ENCODE assay signal across 29 cellular contexts in the genomic region with DNA sequence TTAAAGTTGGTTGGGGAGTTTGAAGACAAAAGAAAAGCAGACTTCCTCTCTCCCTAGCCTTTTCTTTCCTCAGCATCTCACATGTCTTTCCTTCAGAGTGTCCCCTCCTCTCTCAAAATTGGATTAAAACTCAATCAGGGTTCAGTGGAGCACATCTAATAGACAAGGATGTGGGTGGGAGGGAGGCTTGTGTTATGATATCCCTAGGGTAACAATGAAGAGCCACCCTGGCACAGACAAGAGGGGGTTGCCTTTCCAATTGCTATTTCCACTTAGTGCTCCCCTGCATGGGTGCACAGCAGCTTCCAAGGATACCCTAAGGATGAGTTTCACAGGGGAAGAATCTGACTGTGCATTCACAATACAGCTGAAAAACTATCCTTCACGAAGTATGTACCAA.
"Had no signal": no experiment of that assay in that cellular context is flagged by ENCODE, and none has a peak within 500 bp of the region (broad histone marks: within the 10 kb centered on the region; RNA-seq: fewer than 3 reads in every experiment).

No MANE protein-coding gene starts in this region.

- H3K36me3 ChIP-seq: ascending aorta, cardiac muscle cell, WERI-Rb-1 had no signal

- DNase-seq: activated CD4-positive, alpha-beta T cell treated with anti-CD3 and anti-CD28 coated beads for 1 hour; activated CD4-positive, alpha-beta T cell treated with anti-CD3 and anti-CD28 coated beads, Interleukin-2, amount 10 ng/mL, durations not matched to agents 24 days and 14 days; activated CD4-positive, alpha-beta T cell treated with anti-CD3 and anti-CD28 coated beads, Interleukin-2, amount 50 U/mL, for 4 hours; activated CD4-positive, CD25-positive, alpha-beta regulatory T cell; activated CD8-positive, alpha-beta T cell treated with anti-CD3 and anti-CD28 coated beads for 36 hours; activated gamma-delta T cell; activated naive CD4-positive, alpha-beta T cell treated with Interleukin-2 at 50 U/mL for 16 hours; activated naive CD8-positive, alpha-beta T cell treated with anti-CD3 and anti-CD28 coated beads, Interleukin-2, amount 10 ng/mL, durations not matched to agents 7 days and 5 days; activated T-cell treated with anti-CD3 and anti-CD28 coated beads, Interleukin-2, amount 50 U/mL, for 1 hour; amygdala; Karpas-422; KBM-7; NCI-H1105; NCI-H1417 treated with DMSO at 0.1 percent for 48 hours; NCI-H187 treated with DMSO at 0.1 percent for 48 hours; NCI-H2081; NCI-H2227 treated with DMSO at 0.1 percent for 48 hours; NCI-H446; NCI-H524; NCI-H69; NK-92 treated with Interleukin-12 subunit alpha and Interleukin-12 subunit beta, amount 100 ng/mL, for 24 hours; PC-3; SIG-M5; T1000; WERI-Rb-1 had no signal

- H3K27ac ChIP-seq: ascending aorta, cardiac muscle cell, RWPE1, SK-N-MC, WERI-Rb-1 had no signal

- H3K4me1 ChIP-seq: ascending aorta had no signal

- H3K27me3 ChIP-seq: ascending aorta, cardiac muscle cell had no signal

- H3K4me3 ChIP-seq: ascending aorta, cardiac muscle cell, SK-N-MC had no signal

- H3K9me3 ChIP-seq: ascending aorta had no signal
